ENCODE assay signal across 12 cellular contexts in genomic region chr14:49483266-49483665, GRCh38.
DNase-seq lines count a peak whose midpoint lies in the region; ATAC-seq lines count a peak whose summit lies in the region.
"Had no signal": no experiment of that assay in that cellular context is flagged by ENCODE, and none has a peak within 500 bp of the region (broad histone marks: within the 10 kb centered on the region; RNA-seq: fewer than 3 reads in every experiment).

No MANE protein-coding gene starts in this region.

- ATAC-seq in GM18867 (IDR thresholded peaks at IDR 0.05; ENCODE audit: unreplicated experiment) = peak; percentile 86
- peak; percentile 90 for ATAC-seq in GM21367 (IDR thresholded peaks at IDR 0.05; ENCODE audit: unreplicated experiment)
- peak; percentile 77 for ATAC-seq in HG02981 (IDR thresholded peaks at IDR 0.05; ENCODE audit: unreplicated experiment)
- ATAC-seq: CD8-positive, alpha-beta T cell had no signal

- DNase-seq in NCI-H69 (lab: John Stamatoyannopoulos, UW) (peak; percentile 52), ureter (ENCODE audit: low spot score) (no peak), T-helper 1 cell (no peak), DMS114 treated with DMSO at 0.1 percent for 48 hours (lab: John Stamatoyannopoulos, UW; ENCODE audit: unreplicated experiment) (no peak), ecto neural progenitor cell (ENCODE audit: low spot score) (no peak)
- DNase-seq: activated CD4-positive, CD25-positive, alpha-beta regulatory T cell; CD8-positive, alpha-beta T cell; Kasumi-1; NCI-H524 treated with DMSO at 0.1 percent for 48 hours had no signal
